8 cellular contexts compared by ENCODE assay signal in genomic region chr6:36197739-36198221, GRCh38. TPM values are rescaled to one million over a fixed set of nuclear protein-coding genes. Genes with fewer than 3 reads are reported as not detected.
DNase-seq lines count a peak whose midpoint lies in the region; ATAC-seq and TF ChIP-seq lines count a peak whose summit lies in the region.

No MANE protein-coding gene starts in this region.

- peak overlapping the region; percentile 88 for H3K4me3 Mint-ChIP-seq in CD8-positive, alpha-beta T cell

- H3K27me3 Mint-ChIP-seq in CD8-positive, alpha-beta T cell (ENCODE audit: low read depth), result no peaks in the 10 kb centered on the region

- H3K36me3 Mint-ChIP-seq in CD8-positive, alpha-beta T cell, result peaks cover 30% of the 10 kb centered on the region

- H3K9me3 Mint-ChIP-seq in CD8-positive, alpha-beta T cell, result no peaks in the 10 kb centered on the region

- peaks cover 12% of the 10 kb centered on the region for H3K36me3 ChIP-seq in CD8-positive, alpha-beta T cell (ENCODE audit: insufficient read depth, low read length)
- H3K36me3 ChIP-seq in duodenal mucosa (ENCODE audit: control insufficient read depth in 1 of 2, insufficient read depth in 2 of 2, low read length in 2 of 2), result peaks cover 17 to 28% of the 10 kb centered on the region in 2 donors
- peaks cover 47% of the 10 kb centered on the region for H3K36me3 ChIP-seq in neuron (ENCODE audit: insufficient read depth, low read length)

- DNase-seq in CD8-positive, alpha-beta T cell, result no peak
- DNase-seq in NCI-H2081 treated with DMSO at 0.1 percent for 48 hours (lab: John Stamatoyannopoulos, UW), result peak; percentile 10
- no peak for DNase-seq in ureter (ENCODE audit: low spot score)
- no peak for DNase-seq in NCI-H1694 (lab: John Stamatoyannopoulos, UW)
- DNase-seq in NOMO-1 (lab: John Stamatoyannopoulos, UW; ENCODE audit: unreplicated experiment in 2 of 2), result no peak

- H3K27me3 ChIP-seq in CD8-positive, alpha-beta T cell (ENCODE audit: insufficient read depth, low read length), result no peaks in the 10 kb centered on the region
- H3K27me3 ChIP-seq in duodenal mucosa (ENCODE audit: control insufficient read depth in 1 of 2, insufficient read depth in 2 of 2, low read length in 2 of 2) (no peaks in the 10 kb centered on the region), neuron (ENCODE audit: insufficient read depth, low read length) (no peaks in the 10 kb centered on the region)

- POLR2A ChIA-PET in CD8-positive, alpha-beta T cell (lab: Charles Lee), result interaction anchor here (0.9 to 2.2 kb wide), 6 partner anchors 67 to 277 kb away, joined by 3 to 15 read pairs (median 4); partner anchors contain the start of genes MAPK14 and SRPK1

- no peak for ATAC-seq in CD8-positive, alpha-beta T cell
- ATAC-seq in HG02852 (IDR thresholded peaks at IDR 0.05; ENCODE audit: unreplicated experiment), result no peak

- H3K4me1 Mint-ChIP-seq in CD8-positive, alpha-beta T cell (ENCODE audit: low read depth), result peaks cover 62% of the 10 kb centered on the region

- peaks cover 36% of the 10 kb centered on the region for H3K4me1 ChIP-seq in CD8-positive, alpha-beta T cell (ENCODE audit: insufficient read depth, low read length)
- H3K4me1 ChIP-seq in duodenal mucosa (ENCODE audit: control insufficient read depth in 1 of 2, insufficient read depth in 2 of 2, low read length in 2 of 2) (peaks cover 11 to 20% of the 10 kb centered on the region in 2 donors), neuron (ENCODE audit: insufficient read depth, low read length) (peaks cover 10% of the 10 kb centered on the region)

- CTCF ChIA-PET in CD8-positive, alpha-beta T cell (lab: Charles Lee), result interaction anchor here (0.8 to 4.0 kb wide), 3 partner anchors 76 to 169 kb away, joined by 4 to 16 read pairs (median 5); no protein-coding TSS in a partner anchor

- no peak overlapping the region for H3K27ac ChIP-seq in CD8-positive, alpha-beta T cell (ENCODE audit: low read depth, low read length)
- no peak overlapping the region for H3K27ac ChIP-seq in duodenal mucosa (ENCODE audit: low read depth, low read length)

- intact Hi-C loops in CD8-positive, alpha-beta T cell (cut with DNase I, micrococcal nuclease), result loop anchor here (1.0 to 5.0 kb wide), 8 partner anchors 67 to 1310 kb away; partner anchors contain the start of genes ANKS1A (in 1 of the 2), KCTD20 (in 1 of the 2), MAPK13 (in 1 of the 2) and MAPK14 (in 1 of the 2)

- no peak overlapping the region for H3K9ac ChIP-seq in duodenal mucosa (ENCODE audit: low read depth in 1 of 2, low read length in 2 of 2)

- H2AFZ ChIP-seq in neuron (ENCODE audit: low read depth, low read length), result no peak overlapping the region

- H3K4me3 ChIP-seq in CD8-positive, alpha-beta T cell (ENCODE audit: low read depth, low read length), result peak overlapping the region; percentile 61
- H3K4me3 ChIP-seq in duodenal mucosa (ENCODE audit: low read depth in 1 of 2, low read length in 2 of 2) (peak overlapping the region; percentile 70 to 81), neuron (ENCODE audit: low read length) (peak overlapping the region; percentile 68)

- no peaks in the 10 kb centered on the region for H3K9me3 ChIP-seq in CD8-positive, alpha-beta T cell (ENCODE audit: low read length)
- no peaks in the 10 kb centered on the region for H3K9me3 ChIP-seq in duodenal mucosa (ENCODE audit: control insufficient read depth in 1 of 2, low read length in 2 of 2)
- H3K9me3 ChIP-seq in neuron (ENCODE audit: low read length), result peaks cover 23% of the 10 kb centered on the region

- no peak for TF ChIP-seq CTCF in CD8-positive, alpha-beta T cell (IDR thresholded peaks at IDR 0.05)

- H3K27ac Mint-ChIP-seq in CD8-positive, alpha-beta T cell, result no peak overlapping the region

RNA-seq across cellular contexts. Expression of gene BRPF3, which starts 1.2 kb away (rescaled TPM):
- total RNA-seq in CD8-positive, alpha-beta T cell, result 10 to 100 TPM; 36.9 to 41.0 TPM
- total RNA-seq in ureter, result 31.7 TPM
